8 cellular contexts compared by ENCODE assay signal in the genomic region with DNA sequence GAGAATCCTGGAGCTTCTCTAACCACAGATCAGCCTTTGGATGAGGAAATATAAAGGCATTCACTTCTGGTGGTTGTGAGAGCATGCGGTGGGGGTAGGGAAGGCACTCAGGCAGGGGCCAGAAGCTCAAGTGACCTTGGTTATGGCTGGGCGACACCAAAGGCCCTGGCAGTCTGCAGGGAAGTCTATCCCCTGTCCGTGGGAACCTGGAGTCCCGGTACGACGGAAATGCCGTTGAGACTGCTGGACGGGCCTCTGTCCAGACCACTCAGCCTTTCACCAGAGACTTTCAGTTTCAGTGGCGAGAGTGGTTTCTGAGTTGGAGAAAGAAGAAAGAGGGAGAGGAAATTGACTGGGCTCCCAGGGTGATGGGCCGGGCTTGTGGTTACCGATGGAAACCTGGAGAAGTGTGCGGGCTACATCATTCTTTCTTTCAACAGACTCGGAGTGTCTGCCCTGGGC. TPM values are rescaled to one million over a fixed set of nuclear protein-coding genes. Genes with fewer than 3 reads are reported as not detected.
A peak's percentile ranks its signal among the peaks of the same experiment; 100 is the strongest.
DNase-seq lines count a peak whose midpoint lies in the region; ATAC-seq and TF ChIP-seq lines count a peak whose summit lies in the region.

No MANE protein-coding gene starts in this region.

- H2BK5ac ChIP-seq in neuronal stem cell (ENCODE audit: low read length), result no peak overlapping the region

- peaks cover 34 to 38% of the 10 kb centered on the region in 2 donors for H3K4me1 ChIP-seq in neuronal stem cell (ENCODE audit: control insufficient read depth in 2 of 2, insufficient read depth in 1 of 2, low read depth in 1 of 2, low read length in 2 of 2)

- peak; percentile 10 for DNase-seq in CD1c-positive myeloid dendritic cell (ENCODE audit: extremely low spot score)
- peak; percentile 31 for DNase-seq in LoVo (ENCODE audit: low spot score)
- peak; percentile 67 to 70 for DNase-seq in cardiac fibroblast (ENCODE audit: low read depth in 2 of 2)
- DNase-seq in neuronal stem cell (ENCODE audit: low spot score), result no peak
- no peak for DNase-seq in NCI-H2029 (lab: John Stamatoyannopoulos, UW)

- peak overlapping the region; percentile 70 for H2AFZ ChIP-seq in neuronal stem cell (ENCODE audit: low read length)

- H3K79me1 ChIP-seq in neuronal stem cell (ENCODE audit: low read depth, low read length), result no peaks in the 10 kb centered on the region

- no peak overlapping the region for H2BK12ac ChIP-seq in neuronal stem cell (ENCODE audit: low read length)

- no peak overlapping the region for H2BK15ac ChIP-seq in neuronal stem cell (ENCODE audit: low read length)

- H3K4me3 ChIP-seq in cardiac fibroblast (replicated peaks in 1 of 2; ENCODE audit: low read depth in 2 of 2, low read length in 2 of 2) (no peak overlapping the region), neuronal stem cell (ENCODE audit: low read length in 2 of 2) (no peak overlapping the region)

- no peaks in the 10 kb centered on the region for H3K36me3 ChIP-seq in neuronal stem cell (replicated peaks in 1 of 2; ENCODE audit: control insufficient read depth in 2 of 2, insufficient read depth in 2 of 2, low read length in 2 of 2)

- H4K8ac ChIP-seq in neuronal stem cell (ENCODE audit: low read depth, low read length), result no peak overlapping the region

- no peak overlapping the region for H2BK120ac ChIP-seq in neuronal stem cell (ENCODE audit: low read depth, low read length)

- no peak overlapping the region for H3K27ac ChIP-seq in neuronal stem cell (replicated peaks; ENCODE audit: low read length)

- no peak overlapping the region for H3K18ac ChIP-seq in neuronal stem cell (ENCODE audit: low read length)

- H3K27me3 ChIP-seq in neuronal stem cell (ENCODE audit: control insufficient read depth in 3 of 3, insufficient read depth in 3 of 3, low read depth in 1 of 3, low read length in 3 of 3), result no peaks in the 10 kb centered on the region

- no peak for TF ChIP-seq CTCF in cardiac fibroblast (IDR thresholded peaks at IDR 0.05; ENCODE audit: low read depth, low read length)

- H4K91ac ChIP-seq in neuronal stem cell (ENCODE audit: low read depth, low read length, poor library complexity), result no peak overlapping the region

- H2AK5ac ChIP-seq in neuronal stem cell (ENCODE audit: low read depth, low read length), result no peak overlapping the region

- no CpG with 5 or more reads among the region's 13 CpGs for WGBS in neuronal stem cell (ENCODE audit: extremely low coverage in 2 of 2, insufficient read length in 2 of 2, insufficient replicate concordance in 1 of 2), 2 donors

- no peaks in the 10 kb centered on the region for H3K9me3 ChIP-seq in neuronal stem cell (replicated peaks in 1 of 2; ENCODE audit: control insufficient read depth in 2 of 2, insufficient read depth in 1 of 2, low read depth in 1 of 2, low read length in 2 of 2)

- H3K4ac ChIP-seq in neuronal stem cell (ENCODE audit: low read length), result no peak overlapping the region

- H3K9ac ChIP-seq in neuronal stem cell (ENCODE audit: low read depth, low read length, poor library complexity), result no peak overlapping the region

- ATAC-seq in GM21786 (IDR thresholded peaks at IDR 0.05; ENCODE audit: unreplicated experiment) (no peak), GM21737 (IDR thresholded peaks at IDR 0.05; ENCODE audit: unreplicated experiment) (no peak), GM18867 (IDR thresholded peaks at IDR 0.05; ENCODE audit: unreplicated experiment) (no peak)

- no peak overlapping the region for H3K4me2 ChIP-seq in neuronal stem cell (ENCODE audit: insufficient read depth, low read length, poor library complexity, severe bottlenecking)

- H3K23ac ChIP-seq in neuronal stem cell (ENCODE audit: low read depth, low read length, poor library complexity), result no peak overlapping the region

- H3K14ac ChIP-seq in neuronal stem cell (ENCODE audit: low read length), result no peak overlapping the region

RNA-seq across cellular contexts. Expression of gene ISCA2, which starts 20.9 kb away (rescaled TPM):
- polyA plus RNA-seq in neuronal stem cell (2013, experiment 1 of 2), result 60.9 TPM
- polyA plus RNA-seq in neuronal stem cell (2013, experiment 2 of 2), result 63.2 TPM

RNA-seq across cellular contexts. Expression of gene NPC2, which starts 21.4 kb away (rescaled TPM):
- 596 TPM for polyA plus RNA-seq in neuronal stem cell (2013, experiment 1 of 2)
- 610 TPM for polyA plus RNA-seq in neuronal stem cell (2013, experiment 2 of 2)

Comparison
In these comparisons a context has a peak if more than half of its experiments do, and no peak if none do; other contexts are left out.
1. DNase-seq: peak in CD1c-positive myeloid dendritic cell (single experiment), LoVo (single experiment) and cardiac fibroblast (2 of 2); none in neuronal stem cell (single experiment) and NCI-H2029 (single experiment).